Comparison of ENCODE assay signal across 8 cellular contexts in genomic region chr7:141158562-141158961, GRCh38.
DNase-seq lines count a peak whose midpoint lies in the region; ATAC-seq and TF ChIP-seq lines count a peak whose summit lies in the region.

No MANE protein-coding gene starts in this region.

- TF ChIP-seq CTCF in astrocyte of the spinal cord (IDR thresholded peaks at IDR 0.05; ENCODE audit: low read depth, low read length) = no peak

- DNase-seq in astrocyte of the spinal cord (ENCODE audit: low read depth, low spot score) (peak; percentile 99), occipital lobe (lab: John Stamatoyannopoulos, UW) (peak; percentile 22), NCI-H774 (lab: John Stamatoyannopoulos, UW) (no peak), T-cell (no peak), NCI-H2029 (lab: John Stamatoyannopoulos, UW) (no peak)

- POLR2A ChIA-PET in T-cell (lab: Charles Lee) = no interaction called here

- no peaks in the 10 kb centered on the region for H3K36me3 Mint-ChIP-seq in T-cell

- H3K27ac Mint-ChIP-seq in T-cell = no peak overlapping the region

- in situ Hi-C loops in astrocyte of the spinal cord (cut with HindIII; ENCODE audit: low sequenced_read_pairs) = no loop called here

- no peak overlapping the region for H3K4me3 Mint-ChIP-seq in T-cell

- peaks cover 0 to 4% (median 3%) of the 10 kb centered on the region in 3 donors for H3K9me3 Mint-ChIP-seq in T-cell

- no peak overlapping the region for H3K4me3 ChIP-seq in astrocyte of the spinal cord (ENCODE audit: low read depth, low read length)

- H3K27me3 Mint-ChIP-seq in T-cell = peaks cover 3 to 4% of the 10 kb centered on the region in 2 donors

- ATAC-seq in GM18502 (IDR thresholded peaks at IDR 0.05; ENCODE audit: poor library complexity, unreplicated experiment) (peak; percentile 91), HG03342 (IDR thresholded peaks at IDR 0.05; ENCODE audit: unreplicated experiment) (peak; percentile 80), T-cell (replicated peaks in 1 of 4) (no peak), GM18870 (IDR thresholded peaks at IDR 0.05; ENCODE audit: unreplicated experiment) (no peak)

- no peaks in the 10 kb centered on the region for H3K4me1 Mint-ChIP-seq in T-cell

- CTCF ChIA-PET in T-cell (lab: Charles Lee) = no interaction called here

Comparison
In these comparisons a context has a peak if more than half of its experiments do, and no peak if none do; other contexts are left out.
1. ATAC-seq: peak in GM18502 (single experiment) and HG03342 (single experiment); none in T-cell (0 of 4) and GM18870 (single experiment).
2. DNase-seq: peak in astrocyte of the spinal cord (single experiment) and occipital lobe (single experiment); none in NCI-H774 (single experiment), T-cell (0 of 34) and NCI-H2029 (single experiment).